ENCODE assay signal across 9 cellular contexts in the genomic region with DNA sequence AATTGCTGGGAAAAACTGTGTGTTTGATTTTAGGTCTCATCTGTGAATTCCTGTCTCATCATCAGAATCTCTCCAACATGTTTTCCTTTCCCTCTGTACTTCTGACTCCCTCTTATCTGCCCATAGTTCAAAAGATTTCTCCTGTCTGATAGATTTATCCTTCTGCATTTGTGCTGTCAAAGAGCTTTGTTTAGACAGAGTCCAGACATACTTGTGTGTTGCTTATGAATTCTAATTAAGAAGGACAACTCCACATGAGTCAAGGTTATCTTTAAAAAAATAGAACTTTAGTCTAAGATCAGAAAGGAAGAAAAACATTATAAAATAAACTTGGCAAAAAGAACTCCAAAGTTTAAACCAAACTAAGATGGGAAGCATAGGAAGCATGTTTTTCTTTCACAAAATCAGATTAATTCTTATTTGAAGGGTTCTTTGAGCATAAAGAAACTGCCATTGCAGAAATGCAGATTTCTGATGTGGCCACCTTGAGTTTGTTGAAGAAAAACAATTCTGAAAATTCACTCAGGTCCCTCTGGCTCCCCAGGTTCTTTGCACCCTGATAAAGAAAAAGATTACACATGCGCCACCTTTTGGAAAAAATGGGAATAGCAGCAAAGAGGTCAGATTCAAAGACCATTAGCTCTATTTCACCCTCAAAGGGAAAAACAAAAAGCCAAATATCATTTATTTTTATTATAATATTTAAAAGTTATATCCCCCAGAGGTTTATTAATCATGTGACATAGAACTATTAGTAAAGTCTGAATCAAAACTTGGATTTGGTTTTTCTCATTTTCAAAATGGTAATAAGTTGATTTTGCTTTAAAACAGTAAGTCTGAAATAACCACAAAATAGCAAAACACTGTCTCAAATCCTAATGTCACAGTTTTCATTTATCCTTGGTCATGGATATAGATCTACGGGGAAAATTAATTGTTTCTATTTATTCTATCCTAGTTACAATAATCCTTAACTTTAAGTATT.
DNase-seq lines count a peak whose midpoint lies in the region; TF ChIP-seq lines count a peak whose summit lies in the region.
"Had no signal": no experiment of that assay in that cellular context is flagged by ENCODE, and none has a peak within 500 bp of the region (broad histone marks: within the 10 kb centered on the region; RNA-seq: fewer than 3 reads in every experiment).

No MANE protein-coding gene starts in this region.

- H3K9ac ChIP-seq in GM23248: peak overlapping the region; percentile 60

- peak; percentile 87 for TF ChIP-seq CTCF in fibroblast of the aortic adventitia (IDR thresholded peaks at IDR 0.05; ENCODE audit: insufficient read depth, low read length)
- peak; percentile 42 for TF ChIP-seq CTCF in neutrophil (IDR thresholded peaks at IDR 0.05)

- WGBS in GM23248 (ENCODE audit: low coverage in 1 of 2, low lambda C conversion rate in 2 of 2, missing lambda C conversion rate in 2 of 2), 2 experiments: 0% methylated on average over 2 of the region's 2 CpGs

- H2AFZ ChIP-seq in GM23248: peak overlapping the region; percentile 71

- DNase-seq in NCI-H1694 (lab: John Stamatoyannopoulos, UW): peak; percentile 51
- no peak for DNase-seq in NCI-H1694 treated with DMSO at 0.1 percent for 48 hours (lab: John Stamatoyannopoulos, UW)
- peak; percentile 52 for DNase-seq in GM23248
- peak; percentile 10 for DNase-seq in NCI-H1092 treated with DMSO at 0.1 percent for 48 hours (lab: John Stamatoyannopoulos, UW)
- peak; percentile 59 for DNase-seq in activated CD8-positive, alpha-beta memory T cell treated with anti-CD3 and anti-CD28 coated beads for 24 hours
- peak; percentile 90 for DNase-seq in fibroblast of the aortic adventitia (ENCODE audit: low read depth)
- no peak for DNase-seq in posterior vena cava (ENCODE audit: low spot score)

- no peaks in the 10 kb centered on the region for H4K20me1 ChIP-seq in GM23248 (ENCODE audit: insufficient read depth)

- H3K36me3 ChIP-seq in GM23248 (ENCODE audit: low read depth) (no peaks in the 10 kb centered on the region), neutrophil (no peaks in the 10 kb centered on the region)

- peak overlapping the region; percentile 89 for H3K4me2 ChIP-seq in GM23248 (ENCODE audit: unreplicated experiment)

- H3K27me3 ChIP-seq in GM23248 (replicated peaks; ENCODE audit: insufficient read depth) (no peaks in the 10 kb centered on the region), neutrophil (no peaks in the 10 kb centered on the region)

- H3F3A ChIP-seq in GM23248 (ENCODE audit: insufficient read depth): peaks cover 8% of the 10 kb centered on the region; the same call in 1 of the 2 replicates

- no peaks in the 10 kb centered on the region for H3K9me2 ChIP-seq in GM23248 (ENCODE audit: insufficient read depth)

- peaks cover 25% of the 10 kb centered on the region for H3K4me1 ChIP-seq in GM23248 (ENCODE audit: insufficient read depth)
- no peaks in the 10 kb centered on the region for H3K4me1 ChIP-seq in neutrophil (ENCODE audit: control insufficient read depth in 1 of 2, insufficient read depth in 1 of 2, low read depth in 1 of 2, low read length in 1 of 2)

- H3K27ac ChIP-seq in GM23248 (peak overlapping the region; percentile 50), neutrophil (no peak overlapping the region)
- H3K27ac ChIP-seq: epithelial cell of prostate had no signal

- H3K9me3 ChIP-seq in GM23248 (ENCODE audit: low read depth) (no peaks in the 10 kb centered on the region), neutrophil (no peaks in the 10 kb centered on the region)

- H3K4me3 ChIP-seq in GM23248 (peak overlapping the region; percentile 53), fibroblast of the aortic adventitia (ENCODE audit: low read depth, low read length) (no peak overlapping the region), neutrophil (ENCODE audit: low read depth in 1 of 2, low read length in 1 of 2) (no peak overlapping the region)

- H3K79me2 ChIP-seq in GM23248 (ENCODE audit: insufficient read depth): no peaks in the 10 kb centered on the region

- intact Hi-C loops in posterior vena cava (cut with DNase I): no loop called here

- in situ Hi-C loops in GM23248 (cut with MboI): loop anchor here (10.0 kb wide), 2 partner anchors 142 to 222 kb away; partner anchors contain the start of gene DCN

Comparison
In these comparisons a context has a peak if more than half of its experiments do, and no peak if none do; other contexts are left out.
1. DNase-seq: peak in NCI-H1694 (single experiment), GM23248 (single experiment), NCI-H1092 treated with DMSO at 0.1 percent for 48 hours (single experiment), activated CD8-positive, alpha-beta memory T cell treated with anti-CD3 and anti-CD28 coated beads for 24 hours (single experiment) and fibroblast of the aortic adventitia (single experiment); none in NCI-H1694 treated with DMSO at 0.1 percent for 48 hours (single experiment) and posterior vena cava (single experiment).